In genomic region chr3:69425249-69425648, GRCh38 we compare ENCODE assay signal across 3 cellular contexts.
TF ChIP-seq lines count a peak whose summit lies in the region.

No MANE protein-coding gene starts in this region.

TF ChIP-seq in HEK293, 187 proteins besides CTCF, POLR2A, EP300 and RAD21:
- TF ChIP-seq ZNF623 (tag by site-specific recombination; IDR thresholded peaks at IDR 0.05) (no peak), ZNF654 (tag by site-specific recombination; IDR thresholded peaks at IDR 0.05; ENCODE audit: low read depth) (peak; percentile 53)

TF ChIP-seq in GM12878, 131 proteins besides CTCF, POLR2A, EP300 and RAD21:
- TF ChIP-seq, protein P1, sequence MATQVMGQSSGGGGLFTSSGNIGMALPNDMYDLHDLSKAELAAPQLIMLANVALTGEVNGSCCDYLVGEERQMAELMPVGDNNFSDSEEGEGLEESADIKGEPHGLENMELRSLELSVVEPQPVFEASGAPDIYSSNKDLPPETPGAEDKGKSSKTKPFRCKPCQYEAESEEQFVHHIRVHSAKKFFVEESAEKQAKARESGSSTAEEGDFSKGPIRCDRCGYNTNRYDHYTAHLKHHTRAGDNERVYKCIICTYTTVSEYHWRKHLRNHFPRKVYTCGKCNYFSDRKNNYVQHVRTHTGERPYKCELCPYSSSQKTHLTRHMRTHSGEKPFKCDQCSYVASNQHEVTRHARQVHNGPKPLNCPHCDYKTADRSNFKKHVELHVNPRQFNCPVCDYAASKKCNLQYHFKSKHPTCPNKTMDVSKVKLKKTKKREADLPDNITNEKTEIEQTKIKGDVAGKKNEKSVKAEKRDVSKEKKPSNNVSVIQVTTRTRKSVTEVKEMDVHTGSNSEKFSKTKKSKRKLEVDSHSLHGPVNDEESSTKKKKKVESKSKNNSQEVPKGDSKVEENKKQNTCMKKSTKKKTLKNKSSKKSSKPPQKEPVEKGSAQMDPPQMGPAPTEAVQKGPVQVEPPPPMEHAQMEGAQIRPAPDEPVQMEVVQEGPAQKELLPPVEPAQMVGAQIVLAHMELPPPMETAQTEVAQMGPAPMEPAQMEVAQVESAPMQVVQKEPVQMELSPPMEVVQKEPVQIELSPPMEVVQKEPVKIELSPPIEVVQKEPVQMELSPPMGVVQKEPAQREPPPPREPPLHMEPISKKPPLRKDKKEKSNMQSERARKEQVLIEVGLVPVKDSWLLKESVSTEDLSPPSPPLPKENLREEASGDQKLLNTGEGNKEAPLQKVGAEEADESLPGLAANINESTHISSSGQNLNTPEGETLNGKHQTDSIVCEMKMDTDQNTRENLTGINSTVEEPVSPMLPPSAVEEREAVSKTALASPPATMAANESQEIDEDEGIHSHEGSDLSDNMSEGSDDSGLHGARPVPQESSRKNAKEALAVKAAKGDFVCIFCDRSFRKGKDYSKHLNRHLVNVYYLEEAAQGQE (IDR thresholded peaks at IDR 0.05; ENCODE audit: low read depth, low read length): 0 out of 2 replicates have a peak, but pooled peaks have one; percentile 17
- TF ChIP-seq YY1 (IDR thresholded peaks at IDR 0.05; ENCODE audit: low read depth, low read length): peak; percentile 52; the same call in 1 of the 2 replicates
- no peak for TF ChIP-seq BCL11A (IDR thresholded peaks at IDR 0.05; ENCODE audit: low read depth, low read length)
- peak; percentile 74 for TF ChIP-seq SMC3 (IDR thresholded peaks at IDR 0.05; ENCODE audit: borderline replicate concordance, low read length)
- TF ChIP-seq SMARCA5 (IDR thresholded peaks at IDR 0.05): peak; percentile 55; the same call in 1 of the 2 replicates
- TF ChIP-seq NFYA (IDR thresholded peaks at IDR 0.05; ENCODE audit: borderline replicate concordance, low read depth, low read length): no peak
- TF ChIP-seq IRF4 (IDR thresholded peaks at IDR 0.05; ENCODE audit: low read depth, low read length): 0 out of 2 replicates have a peak, but pooled peaks have one; percentile 34

TF ChIP-seq in HepG2, 621 proteins besides CTCF, POLR2A, EP300 and RAD21:
- TF ChIP-seq ZMYM4 (CRISPR knock-in tag; IDR thresholded peaks at IDR 0.05): no peak
- TF ChIP-seq MYPOP (CRISPR knock-in tag; IDR thresholded peaks at IDR 0.05): no peak
- TF ChIP-seq, protein P2, sequence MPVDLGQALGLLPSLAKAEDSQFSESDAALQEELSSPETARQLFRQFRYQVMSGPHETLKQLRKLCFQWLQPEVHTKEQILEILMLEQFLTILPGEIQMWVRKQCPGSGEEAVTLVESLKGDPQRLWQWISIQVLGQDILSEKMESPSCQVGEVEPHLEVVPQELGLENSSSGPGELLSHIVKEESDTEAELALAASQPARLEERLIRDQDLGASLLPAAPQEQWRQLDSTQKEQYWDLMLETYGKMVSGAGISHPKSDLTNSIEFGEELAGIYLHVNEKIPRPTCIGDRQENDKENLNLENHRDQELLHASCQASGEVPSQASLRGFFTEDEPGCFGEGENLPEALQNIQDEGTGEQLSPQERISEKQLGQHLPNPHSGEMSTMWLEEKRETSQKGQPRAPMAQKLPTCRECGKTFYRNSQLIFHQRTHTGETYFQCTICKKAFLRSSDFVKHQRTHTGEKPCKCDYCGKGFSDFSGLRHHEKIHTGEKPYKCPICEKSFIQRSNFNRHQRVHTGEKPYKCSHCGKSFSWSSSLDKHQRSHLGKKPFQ (CRISPR knock-in tag; IDR thresholded peaks at IDR 0.05; ENCODE audit: insufficient replicate concordance): no peak
- TF ChIP-seq NFYC (CRISPR knock-in tag; IDR thresholded peaks at IDR 0.05): no peak
- TF ChIP-seq ZBTB20 (CRISPR knock-in tag; IDR thresholded peaks at IDR 0.05; ENCODE audit: borderline replicate concordance, low read depth): no peak
- TF ChIP-seq ZBTB40 (IDR thresholded peaks at IDR 0.05): no peak
- TF ChIP-seq ZBTB40 (CRISPR knock-in tag; IDR thresholded peaks at IDR 0.05): no peak
- no peak for TF ChIP-seq FOXA3 (CRISPR knock-in tag; IDR thresholded peaks at IDR 0.05)
- peak; percentile 65 for TF ChIP-seq STAG1 (CRISPR knock-in tag; IDR thresholded peaks at IDR 0.05)
- TF ChIP-seq SMC3 (IDR thresholded peaks at IDR 0.05; ENCODE audit: low read length): peak; percentile 23; the same call in 1 of the 2 replicates
